ENCODE assay signal across 14 cellular contexts in the genomic region with DNA sequence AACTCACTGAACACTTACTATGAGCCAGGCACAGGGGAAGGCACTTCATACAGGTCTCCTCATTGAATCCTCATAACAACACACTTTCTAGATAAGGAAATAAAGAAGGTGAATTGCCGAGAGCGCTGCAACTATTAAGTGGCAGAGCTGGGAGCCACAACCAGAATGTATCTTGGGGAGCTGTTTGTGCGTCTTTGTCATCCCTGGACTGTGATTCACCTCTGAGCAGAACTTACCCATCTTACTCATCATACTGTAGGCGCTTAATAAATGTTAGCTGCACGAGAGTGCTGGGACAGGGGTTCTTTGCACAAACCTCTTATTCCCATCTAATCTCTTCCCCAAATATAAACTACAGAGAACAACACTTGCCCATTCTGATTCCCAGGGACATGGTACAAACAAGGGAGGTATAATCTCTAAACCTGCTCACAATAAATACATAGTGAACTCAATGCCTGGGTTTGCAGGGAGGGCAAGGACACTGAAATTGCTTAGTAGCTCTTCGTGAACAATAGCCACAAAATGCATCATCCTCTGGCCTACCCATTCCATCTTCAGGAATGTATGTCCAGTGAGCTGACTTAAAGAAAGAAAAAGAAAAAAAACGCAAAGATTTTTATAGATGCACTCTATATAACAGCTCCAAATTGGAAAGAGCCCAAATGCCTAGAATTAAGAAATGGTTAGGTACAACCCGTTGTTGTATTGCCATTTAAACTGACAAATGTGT. TPM values are rescaled to one million over a fixed set of nuclear protein-coding genes. Genes with fewer than 3 reads are reported as not detected.
DNase-seq lines count a peak whose midpoint lies in the region; ATAC-seq and TF ChIP-seq lines count a peak whose summit lies in the region.
"Had no signal": no experiment of that assay in that cellular context is flagged by ENCODE, and none has a peak within 500 bp of the region (broad histone marks: within the 10 kb centered on the region; RNA-seq: fewer than 3 reads in every experiment).

No MANE protein-coding gene starts in this region.

- no peaks in the 10 kb centered on the region for H3K9me3 ChIP-seq in fibroblast of lung (ENCODE audit: control insufficient read depth, insufficient read depth, low read depth, low read length)
- H3K9me3 ChIP-seq: tibial nerve had no signal

- H3K27me3 ChIP-seq in fibroblast of lung (ENCODE audit: control insufficient read depth, insufficient read depth, low read length), result no peaks in the 10 kb centered on the region
- H3K27me3 ChIP-seq: hepatocyte, tibial nerve had no signal

- no peak for TF ChIP-seq CTCF in activated B cell treated with CpG ODN at 0.5 μM for 24 hours (IDR thresholded peaks at IDR 0.05)
- TF ChIP-seq CTCF in fibroblast of lung (conservative IDR thresholded peaks at IDR 0.05 in 1 of 2, IDR thresholded peaks at IDR 0.05 in 1 of 2; ENCODE audit: low read depth in 1 of 2, low read length in 2 of 2), result no peak

- H3K9ac ChIP-seq in fibroblast of lung (ENCODE audit: insufficient read depth, low read length), result no peak overlapping the region

- H3K27ac ChIP-seq in fibroblast of lung (ENCODE audit: insufficient read depth, low read length), result no peak overlapping the region

- peak; percentile 68 for DNase-seq in stimulated activated CD4-positive, alpha-beta T cell treated with anti-CD3 and anti-CD28 coated beads, Interleukin-1b, Interleukin-23, amount 100 ng/mL, for 48 hours
- no peak for DNase-seq in stimulated activated CD4-positive, alpha-beta T cell treated with anti-CD3 and anti-CD28 coated beads, Interleukin-4, amount 100 ng/mL, for 4 hours
- no peak for DNase-seq in activated B cell treated with CpG ODN at 0.5 μM for 24 hours
- peak in 1 of 2 donors; percentile 75 for DNase-seq in fibroblast of lung (ENCODE audit: low read depth in 2 of 2)
- DNase-seq in SIG-M5 treated with dmso at 0.1 percent for 504 hours (lab: John Stamatoyannopoulos, UW; ENCODE audit: unreplicated experiment), result no peak
- DNase-seq in OCI-M1 (lab: John Stamatoyannopoulos, UW), result no peak
- DNase-seq in inferior parietal cortex (ENCODE audit: extremely low spot score), result no peak
- DNase-seq: amygdala, H7, mammary epithelial cell had no signal

- no peak for ATAC-seq in activated B cell treated with CpG ODN at 0.5 μM for 24 hours (ENCODE audit: low read depth)
- no peak for ATAC-seq in GM21528 (IDR thresholded peaks at IDR 0.05; ENCODE audit: low FRiP score, unreplicated experiment)
- ATAC-seq: K562 had no signal

- no peaks in the 10 kb centered on the region for H3K36me3 ChIP-seq in fibroblast of lung (ENCODE audit: control insufficient read depth, insufficient read depth, low read length)

- H3K4me2 ChIP-seq in fibroblast of lung (ENCODE audit: extremely low read depth, insufficient read depth, low read length), result peak overlapping the region; percentile 9
- H3K4me2 ChIP-seq: hepatocyte had no signal

- intact Hi-C loops in activated B cell treated with CpG ODN at 0.5 μM for 24 hours (cut with micrococcal nuclease), result no loop called here

- peaks cover 65% of the 10 kb centered on the region for H3K4me1 Mint-ChIP-seq in activated B cell treated with CpG ODN at 0.5 μM for 24 hours

- H2AFZ ChIP-seq in fibroblast of lung (ENCODE audit: low read length), result no peak overlapping the region
- H2AFZ ChIP-seq: hepatocyte had no signal

- no peaks in the 10 kb centered on the region for H3K27me3 Mint-ChIP-seq in activated B cell treated with CpG ODN at 0.5 μM for 24 hours

- CTCF ChIA-PET in activated B cell treated with CpG ODN at 0.5 μM for 24 hours (lab: Charles Lee), result interaction anchor here (1.3 to 4.6 kb wide), 5 partner anchors 12 to 172 kb away, joined by 3 to 36 read pairs (median 5); no protein-coding TSS in a partner anchor

- no peaks in the 10 kb centered on the region for H4K20me1 ChIP-seq in fibroblast of lung (ENCODE audit: control insufficient read depth, extremely low read depth, insufficient read depth, low read length)

- peaks cover 35% of the 10 kb centered on the region for H3K36me3 Mint-ChIP-seq in activated B cell treated with CpG ODN at 0.5 μM for 24 hours (ENCODE audit: low read depth)

- H3K79me2 ChIP-seq in fibroblast of lung (ENCODE audit: control insufficient read depth, insufficient read depth, low read length), result peaks cover 15% of the 10 kb centered on the region

- peaks cover 44% of the 10 kb centered on the region for H3K4me1 ChIP-seq in fibroblast of lung (ENCODE audit: control insufficient read depth, extremely low read depth, insufficient read depth, low read length)

- POLR2A ChIA-PET in activated B cell treated with CpG ODN at 0.5 μM for 24 hours (lab: Charles Lee), result interaction anchor here (1.8 to 3.9 kb wide), 2 partner anchors 9 to 12 kb away, joined by 7 to 33 read pairs; no protein-coding TSS in a partner anchor

- H3K4me3 ChIP-seq in fibroblast of lung (replicated peaks in 1 of 4; ENCODE audit: control extremely low read depth in 1 of 4, insufficient read depth in 1 of 4, low read depth in 3 of 4, low read length in 4 of 4), result no peak overlapping the region
- H3K4me3 ChIP-seq: hepatocyte, K562, tibial nerve had no signal

- H3K4me3 Mint-ChIP-seq in activated B cell treated with CpG ODN at 0.5 μM for 24 hours, result no peak overlapping the region

- peak overlapping the region; percentile 20 for H3K27ac Mint-ChIP-seq in activated B cell treated with CpG ODN at 0.5 μM for 24 hours

- H3K9me3 Mint-ChIP-seq in activated B cell treated with CpG ODN at 0.5 μM for 24 hours, result no peaks in the 10 kb centered on the region

RNA-seq across cellular contexts. Expression of a gene that starts 43.0 kb away (rescaled TPM):
- total RNA-seq in activated B cell treated with CpG ODN at 0.5 μM for 24 hours (67.8 and 79.8 TPM in 2 replicates), fibroblast of lung (50.3 and 133 TPM in 2 replicates)
- polyA plus RNA-seq in fibroblast of lung, result 11.7 and 17.5 TPM in 2 replicates
- 34.5 and 50.8 TPM in 2 replicates for polyA plus RNA-seq in fibroblast of lung (2012)
- 70.6 and 134 TPM in 2 replicates for polyA minus RNA-seq in fibroblast of lung (ENCODE audit: low replicate concordance)
